30 cellular contexts compared by ENCODE assay signal in genomic region chr22:28967163-28967562, GRCh38.
"Had no signal": no experiment of that assay in that cellular context is flagged by ENCODE, and none has a peak within 500 bp of the region (broad histone marks: within the 10 kb centered on the region; RNA-seq: fewer than 3 reads in every experiment).

No MANE protein-coding gene starts in this region.

- FAIRE-seq: urothelium cell line had no signal

- H3K4me1 Mint-ChIP-seq: stimulated activated memory B cell treated with anti-CD40 and anti-IgM and Interleukin-4, amounts not matched to agents 10 μg/mL and 1 μg/mL and 100 μg/mL, for 72 hours had no signal

- H3K27me3 Mint-ChIP-seq: progenitor cell of endocrine pancreas had no signal

- H3K36me3 ChIP-seq: neural progenitor cell, ovary, spleen, stomach, thoracic aorta, thyroid gland, tibial nerve, upper lobe of left lung, vagina had no signal

- H3K9me3 ChIP-seq: ovary, psoas muscle, spleen, stomach, thoracic aorta, thyroid gland, tibial nerve, upper lobe of left lung, vagina had no signal

- H3K36me3 Mint-ChIP-seq: natural killer cell; stimulated activated memory B cell treated with anti-CD40 and anti-IgM and Interleukin-4, amounts not matched to agents 10 μg/mL and 1 μg/mL and 100 μg/mL, for 72 hours had no signal

- H3K27me3 ChIP-seq: neural progenitor cell, ovary, stomach, thyroid gland, tibial nerve, upper lobe of left lung, vagina had no signal

- H3K27ac ChIP-seq: neural progenitor cell, ovary, parathyroid adenoma, psoas muscle, skin epidermis, spleen, stomach, thoracic aorta, thyroid gland, tibial nerve, upper lobe of left lung, vagina had no signal

- DNase-seq: natural killer cell; occipital lobe; ovary; posterior cingulate gyrus; psoas muscle; right cardiac atrium; spleen; stimulated activated CD4-positive, alpha-beta T cell treated with anti-CD3 and anti-CD28 coated beads, Interleukin-12 subunit alpha, Interleukin-12 subunit beta, amount 100 ng/mL, for 4 hours; stimulated activated CD4-positive, alpha-beta T cell treated with anti-CD3 and anti-CD28 coated beads, Interleukin-1b, Interleukin-23, amount 100 ng/mL, for 48 hours; stimulated activated CD4-positive, alpha-beta T cell treated with anti-CD3 and anti-CD28 coated beads, Interleukin-4, amount 100 ng/mL, for 1 hour; stimulated activated CD4-positive, alpha-beta T cell treated with anti-CD3 and anti-CD28 coated beads, Interleukin-4, amount 100 ng/mL, for 4 hours; stimulated activated CD8-positive, alpha-beta memory T cell treated with anti-CD3 and anti-CD28 coated beads, Interleukin-4, amount 100 ng/mL, for 48 hours; stimulated activated naive CD4-positive, alpha-beta T cell treated with Interleukin-2 at 50 U/mL for 16 hours; stomach; thyroid gland; trophoblast cell; upper lobe of left lung had no signal

- ATAC-seq: natural killer cell; psoas muscle; right cardiac atrium; sciatic nerve; stimulated activated memory B cell treated with anti-CD40 and anti-IgM and Interleukin-4, amounts not matched to agents 10 μg/mL and 1 μg/mL and 100 μg/mL, for 72 hours had no signal

- H3K9ac ChIP-seq: neural progenitor cell, parathyroid adenoma had no signal

- H3K4me1 ChIP-seq: parathyroid adenoma, psoas muscle, spleen, thyroid gland, upper lobe of left lung, vagina had no signal

- H3K9me3 Mint-ChIP-seq: natural killer cell; stimulated activated memory B cell treated with anti-CD40 and anti-IgM and Interleukin-4, amounts not matched to agents 10 μg/mL and 1 μg/mL and 100 μg/mL, for 72 hours; stimulated activated naive CD8-positive, alpha-beta T cell treated with anti-CD3 and anti-CD28 coated beads, Interleukin-15, Interleukin-2, amounts not matched to agents 100 ng/mL and 50 ng/mL, for 24 hours had no signal

- H2AFZ ChIP-seq: neural progenitor cell, parathyroid adenoma had no signal

- H3K79me2 ChIP-seq: parathyroid adenoma had no signal

- H3K4me2 ChIP-seq: neural progenitor cell, smooth muscle cell had no signal

- H3K4me3 ChIP-seq: neural progenitor cell, ovary, psoas muscle, skin epidermis, smooth muscle cell, spleen, stomach, thoracic aorta, thyroid gland, tibial nerve, upper lobe of left lung, vagina had no signal

- H3K4me3 Mint-ChIP-seq: natural killer cell; nephron; neural progenitor cell; stimulated activated memory B cell treated with anti-CD40 and anti-IgM and Interleukin-4, amounts not matched to agents 10 μg/mL and 1 μg/mL and 100 μg/mL, for 72 hours; stimulated activated naive CD8-positive, alpha-beta T cell treated with anti-CD3 and anti-CD28 coated beads, Interleukin-15, Interleukin-2, amounts not matched to agents 100 ng/mL and 50 ng/mL, for 24 hours had no signal

- H3K27ac Mint-ChIP-seq: natural killer cell; nephron; neural progenitor cell; progenitor cell of endocrine pancreas; stimulated activated memory B cell treated with anti-CD40 and anti-IgM and Interleukin-4, amounts not matched to agents 10 μg/mL and 1 μg/mL and 100 μg/mL, for 72 hours; stimulated activated naive CD8-positive, alpha-beta T cell treated with anti-CD3 and anti-CD28 coated beads, Interleukin-15, Interleukin-2, amounts not matched to agents 100 ng/mL and 50 ng/mL, for 24 hours had no signal
